21 cellular contexts compared by ENCODE assay signal in the genomic region with DNA sequence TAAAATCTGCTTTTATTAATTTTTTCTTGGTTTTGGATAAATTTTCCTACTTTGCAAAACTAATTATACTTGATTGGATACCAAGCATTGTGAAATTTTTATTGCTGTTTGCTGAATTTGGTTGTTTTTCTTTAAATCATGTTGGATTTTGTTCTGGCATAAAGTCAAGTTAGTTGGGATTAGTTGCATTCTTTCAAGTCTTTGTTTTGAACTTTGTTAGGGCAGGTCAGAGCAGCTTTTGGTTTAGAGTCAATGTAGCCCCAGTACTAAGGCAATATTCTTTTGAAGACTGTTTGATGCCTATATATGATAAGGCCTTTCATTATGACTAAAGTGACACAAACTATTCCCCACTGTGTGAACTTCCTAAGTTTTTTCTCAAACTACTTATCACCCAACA.
"Had no signal": no experiment of that assay in that cellular context is flagged by ENCODE, and none has a peak within 500 bp of the region (broad histone marks: within the 10 kb centered on the region; RNA-seq: fewer than 3 reads in every experiment).

No MANE protein-coding gene starts in this region.

- H3K79me2 ChIP-seq: parathyroid adenoma had no signal

- H3K4me1 Mint-ChIP-seq: nephron progenitor cell; stimulated activated memory B cell treated with anti-CD40 and anti-IgM and Interleukin-4, amounts not matched to agents 10 μg/mL and 1 μg/mL and 100 μg/mL, for 72 hours had no signal

- H3K27ac ChIP-seq: colonic mucosa, gastroesophageal sphincter, parathyroid adenoma, psoas muscle, spleen, tibial artery, upper lobe of left lung, uterus had no signal

- H3K27me3 Mint-ChIP-seq: stimulated activated memory B cell treated with anti-CD40 and anti-IgM and Interleukin-4, amounts not matched to agents 10 μg/mL and 1 μg/mL and 100 μg/mL, for 72 hours; stimulated activated naive CD8-positive, alpha-beta T cell treated with anti-CD3 and anti-CD28 coated beads, Interleukin-15, Interleukin-2, amounts not matched to agents 100 ng/mL and 50 ng/mL, for 24 hours had no signal

- H3K4me3 ChIP-seq: colonic mucosa, gastroesophageal sphincter, psoas muscle, spleen, tibial artery, upper lobe of left lung, uterus had no signal

- FAIRE-seq: endothelial cell of umbilical vein had no signal

- DNase-seq: cerebellar nuclear complex; colonic mucosa; dermis blood vessel endothelial cell; glutamatergic neuron; left colon; nephron progenitor cell; psoas muscle; retina; spleen; stimulated activated CD4-positive, alpha-beta T cell treated with anti-CD3 and anti-CD28 coated beads, Interleukin-15, amount 100 ng/mL, for 24 hours; stimulated activated CD4-positive, alpha-beta T cell treated with anti-CD3 and anti-CD28 coated beads, Interleukin-1b, Interleukin-23, amount 100 ng/mL, for 48 hours; stimulated activated CD4-positive, alpha-beta T cell treated with anti-CD3 and anti-CD28 coated beads, Interleukin-4, amount 100 ng/mL, for 24 hours; tibial artery; upper lobe of left lung; uterus had no signal

- H3K36me3 Mint-ChIP-seq: stimulated activated memory B cell treated with anti-CD40 and anti-IgM and Interleukin-4, amounts not matched to agents 10 μg/mL and 1 μg/mL and 100 μg/mL, for 72 hours had no signal

- H3K9ac ChIP-seq: parathyroid adenoma had no signal

- H3K4me3 Mint-ChIP-seq: nephron progenitor cell; stimulated activated memory B cell treated with anti-CD40 and anti-IgM and Interleukin-4, amounts not matched to agents 10 μg/mL and 1 μg/mL and 100 μg/mL, for 72 hours; stimulated activated naive CD8-positive, alpha-beta T cell treated with anti-CD3 and anti-CD28 coated beads, Interleukin-15, Interleukin-2, amounts not matched to agents 100 ng/mL and 50 ng/mL, for 24 hours had no signal

- H3K27ac Mint-ChIP-seq: nephron progenitor cell; stimulated activated memory B cell treated with anti-CD40 and anti-IgM and Interleukin-4, amounts not matched to agents 10 μg/mL and 1 μg/mL and 100 μg/mL, for 72 hours; stimulated activated naive CD8-positive, alpha-beta T cell treated with anti-CD3 and anti-CD28 coated beads, Interleukin-15, Interleukin-2, amounts not matched to agents 100 ng/mL and 50 ng/mL, for 24 hours had no signal

- H3K27me3 ChIP-seq: colonic mucosa, gastroesophageal sphincter, spleen, tibial artery, upper lobe of left lung, uterus had no signal

- ATAC-seq: gastroesophageal sphincter; left colon; psoas muscle; sciatic nerve; stimulated activated memory B cell treated with anti-CD40 and anti-IgM and Interleukin-4, amounts not matched to agents 10 μg/mL and 1 μg/mL and 100 μg/mL, for 72 hours had no signal

- H2AFZ ChIP-seq: parathyroid adenoma had no signal

- H3K9me3 ChIP-seq: colonic mucosa had no signal

- H3K4me1 ChIP-seq: colonic mucosa, gastroesophageal sphincter, parathyroid adenoma, psoas muscle, spleen, tibial artery, uterus had no signal

- H3K36me3 ChIP-seq: colonic mucosa, gastroesophageal sphincter, spleen, tibial artery, upper lobe of left lung, uterus had no signal
